Comparison of ENCODE assay signal across 1 cellular context in genomic region chr13:98966019-98966418, GRCh38.
TF ChIP-seq lines count a peak whose summit lies in the region.

No MANE protein-coding gene starts in this region.

TF ChIP-seq in WTC11, 78 proteins besides CTCF, POLR2A, EP300 and RAD21 (continued from another document):
- TF ChIP-seq, protein P1, sequence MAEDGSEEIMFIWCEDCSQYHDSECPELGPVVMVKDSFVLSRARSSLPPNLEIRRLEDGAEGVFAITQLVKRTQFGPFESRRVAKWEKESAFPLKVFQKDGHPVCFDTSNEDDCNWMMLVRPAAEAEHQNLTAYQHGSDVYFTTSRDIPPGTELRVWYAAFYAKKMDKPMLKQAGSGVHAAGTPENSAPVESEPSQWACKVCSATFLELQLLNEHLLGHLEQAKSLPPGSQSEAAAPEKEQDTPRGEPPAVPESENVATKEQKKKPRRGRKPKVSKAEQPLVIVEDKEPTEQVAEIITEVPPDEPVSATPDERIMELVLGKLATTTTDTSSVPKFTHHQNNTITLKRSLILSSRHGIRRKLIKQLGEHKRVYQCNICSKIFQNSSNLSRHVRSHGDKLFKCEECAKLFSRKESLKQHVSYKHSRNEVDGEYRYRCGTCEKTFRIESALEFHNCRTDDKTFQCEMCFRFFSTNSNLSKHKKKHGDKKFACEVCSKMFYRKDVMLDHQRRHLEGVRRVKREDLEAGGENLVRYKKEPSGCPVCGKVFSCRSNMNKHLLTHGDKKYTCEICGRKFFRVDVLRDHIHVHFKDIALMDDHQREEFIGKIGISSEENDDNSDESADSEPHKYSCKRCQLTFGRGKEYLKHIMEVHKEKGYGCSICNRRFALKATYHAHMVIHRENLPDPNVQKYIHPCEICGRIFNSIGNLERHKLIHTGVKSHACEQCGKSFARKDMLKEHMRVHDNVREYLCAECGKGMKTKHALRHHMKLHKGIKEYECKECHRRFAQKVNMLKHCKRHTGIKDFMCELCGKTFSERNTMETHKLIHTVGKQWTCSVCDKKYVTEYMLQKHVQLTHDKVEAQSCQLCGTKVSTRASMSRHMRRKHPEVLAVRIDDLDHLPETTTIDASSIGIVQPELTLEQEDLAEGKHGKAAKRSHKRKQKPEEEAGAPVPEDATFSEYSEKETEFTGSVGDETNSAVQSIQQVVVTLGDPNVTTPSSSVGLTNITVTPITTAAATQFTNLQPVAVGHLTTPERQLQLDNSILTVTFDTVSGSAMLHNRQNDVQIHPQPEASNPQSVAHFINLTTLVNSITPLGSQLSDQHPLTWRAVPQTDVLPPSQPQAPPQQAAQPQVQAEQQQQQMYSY (CRISPR knock-in tag; IDR thresholded peaks at IDR 0.05) = no peak
- TF ChIP-seq TEAD1 (CRISPR knock-in tag; IDR thresholded peaks at IDR 0.05) = no peak
- TF ChIP-seq, protein P2, sequence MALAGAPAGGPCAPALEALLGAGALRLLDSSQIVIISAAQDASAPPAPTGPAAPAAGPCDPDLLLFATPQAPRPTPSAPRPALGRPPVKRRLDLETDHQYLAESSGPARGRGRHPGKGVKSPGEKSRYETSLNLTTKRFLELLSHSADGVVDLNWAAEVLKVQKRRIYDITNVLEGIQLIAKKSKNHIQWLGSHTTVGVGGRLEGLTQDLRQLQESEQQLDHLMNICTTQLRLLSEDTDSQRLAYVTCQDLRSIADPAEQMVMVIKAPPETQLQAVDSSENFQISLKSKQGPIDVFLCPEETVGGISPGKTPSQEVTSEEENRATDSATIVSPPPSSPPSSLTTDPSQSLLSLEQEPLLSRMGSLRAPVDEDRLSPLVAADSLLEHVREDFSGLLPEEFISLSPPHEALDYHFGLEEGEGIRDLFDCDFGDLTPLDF (CRISPR knock-in tag; IDR thresholded peaks at IDR 0.05) = no peak
- TF ChIP-seq ZNF232 (CRISPR knock-in tag; IDR thresholded peaks at IDR 0.05) = no peak
- TF ChIP-seq GABPB1 (CRISPR knock-in tag; IDR thresholded peaks at IDR 0.05) = no peak
- TF ChIP-seq FOXK1 (CRISPR knock-in tag; IDR thresholded peaks at IDR 0.05) = no peak
- TF ChIP-seq ZNF423 (CRISPR knock-in tag; IDR thresholded peaks at IDR 0.05) = no peak
- no peak for TF ChIP-seq NFE2L1 (CRISPR knock-in tag; IDR thresholded peaks at IDR 0.05)
- no peak for TF ChIP-seq SMAD4 (CRISPR knock-in tag; IDR thresholded peaks at IDR 0.05)
- no peak for TF ChIP-seq GTF2I (CRISPR knock-in tag; conservative IDR thresholded peaks at IDR 0.05)
- TF ChIP-seq ZBTB43 (CRISPR knock-in tag; IDR thresholded peaks at IDR 0.05) = no peak
